ENCODE assay signal across 9 cellular contexts in genomic region chr5:7745882-7746735, GRCh38.
DNase-seq lines count a peak whose midpoint lies in the region; ATAC-seq and TF ChIP-seq lines count a peak whose summit lies in the region.
"Had no signal": no experiment of that assay in that cellular context is flagged by ENCODE, and none has a peak within 500 bp of the region (broad histone marks: within the 10 kb centered on the region; RNA-seq: fewer than 3 reads in every experiment).

No MANE protein-coding gene starts in this region.

- WGBS in right lobe of liver (ENCODE audit: insufficient coverage, low coverage, low lambda C conversion rate, missing lambda C conversion rate) = 37% methylated on average over 14 of the region's 14 CpGs

- no peaks in the 10 kb centered on the region for H3K4me1 ChIP-seq in right lobe of liver

- no peak for TF ChIP-seq POLR2A in right lobe of liver (IDR thresholded peaks at IDR 0.05)

- TF ChIP-seq CTCF in GM13976 (IDR thresholded peaks at IDR 0.05; ENCODE audit: borderline replicate concordance, control extremely low read depth, extremely low read depth, insufficient read depth, missing control alignments) (peak; percentile 52), right lobe of liver (IDR thresholded peaks at IDR 0.05) (peak; percentile 66 to 95 (median 90))

- intact Hi-C loops in right lobe of liver (cut with DNase I) = no loop called here

- in situ Hi-C loops in GM13976 (cut with MboI; ENCODE audit: low sequenced_read_pairs, unreplicated experiment) = no loop called here

- ATAC-seq in right lobe of liver = peak; percentile 69 to 77 (median 74)
- ATAC-seq in GM21825 (IDR thresholded peaks at IDR 0.05; ENCODE audit: unreplicated experiment) = no peak

- H3K36me3 ChIP-seq in right lobe of liver = no peaks in the 10 kb centered on the region

- H3K9me3 ChIP-seq in right lobe of liver = no peaks in the 10 kb centered on the region

- no peak overlapping the region for H3K4me3 ChIP-seq in right lobe of liver

- peaks cover 0 to 3% of the 10 kb centered on the region in 2 donors for H3K27me3 ChIP-seq in right lobe of liver

- no peak overlapping the region for H3K27ac ChIP-seq in right lobe of liver

- DNase-seq in AG08396 (ENCODE audit: low spot score) (peak; percentile 56), GM13976 (ENCODE audit: low spot score) (peak; percentile 47), NCI-H1694 treated with DMSO at 0.1 percent for 48 hours (lab: John Stamatoyannopoulos, UW) (peak; percentile 58), T-helper 9 cell (peak; percentile 35), dermis blood vessel endothelial cell (peak; percentile 82), right lobe of liver (peak; percentile 45 to 67 (median 56))
- peak; percentile 6 for DNase-seq in stimulated activated CD8-positive, alpha-beta memory T cell treated with anti-CD3 and anti-CD28 coated beads, Interleukin-4, amount 100 ng/mL, for 24 hours (ENCODE audit: low read depth)
- DNase-seq: naive B cell had no signal

Comparison
In these comparisons a context has a peak if more than half of its experiments do, and no peak if none do; other contexts are left out.
1. DNase-seq: peak in every context shown above with its lines; median percentile 82 in dermis blood vessel endothelial cell; 58 in NCI-H1694 treated with DMSO at 0.1 percent for 48 hours; 56 in AG08396; 56 in right lobe of liver; 47 in GM13976; 35 in T-helper 9 cell; 6 in stimulated activated CD8-positive, alpha-beta memory T cell treated with anti-CD3 and anti-CD28 coated beads, Interleukin-4, amount 100 ng/mL, for 24 hours.